ENCODE assay signal across 14 cellular contexts in the genomic region with DNA sequence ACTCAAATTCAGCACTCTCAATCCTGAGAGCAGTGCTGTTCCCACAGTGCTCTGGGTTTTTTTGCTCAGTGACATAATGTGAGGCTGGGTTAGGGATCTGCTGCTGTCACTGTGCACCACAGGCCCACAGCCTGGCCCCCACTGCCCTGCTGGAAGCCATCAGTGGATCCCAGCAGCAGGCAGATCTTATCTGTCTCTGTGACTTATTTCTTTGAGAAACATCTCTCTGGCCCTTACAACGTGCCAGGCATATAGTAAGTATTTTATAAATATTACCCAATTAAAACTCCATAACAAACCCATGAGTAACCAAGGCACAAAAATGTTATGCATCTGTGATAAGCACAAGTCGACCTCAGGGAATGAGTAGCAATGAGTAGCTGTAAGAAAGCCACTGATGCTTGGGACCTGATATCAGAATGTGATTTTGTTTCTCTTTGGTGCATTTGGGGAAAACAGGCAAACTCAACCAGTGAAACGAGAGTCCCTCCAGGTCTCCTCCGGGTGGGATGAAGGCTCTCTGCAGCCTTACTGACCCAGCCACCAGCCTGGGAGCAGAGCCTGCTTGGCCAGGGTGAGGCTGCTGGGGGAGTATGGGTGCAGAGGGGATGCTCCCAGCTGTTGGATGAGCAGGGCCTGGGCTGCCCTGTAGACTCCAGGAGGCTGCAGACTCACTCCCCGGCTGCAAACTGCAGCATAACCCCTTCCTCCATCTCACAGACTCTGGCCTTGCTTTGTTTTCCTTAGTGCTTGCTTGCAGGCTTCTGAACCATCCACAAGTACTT.
DNase-seq lines count a peak whose midpoint lies in the region; ATAC-seq and TF ChIP-seq lines count a peak whose summit lies in the region.
"Had no signal": no experiment of that assay in that cellular context is flagged by ENCODE, and none has a peak within 500 bp of the region (broad histone marks: within the 10 kb centered on the region; RNA-seq: fewer than 3 reads in every experiment).

No MANE protein-coding gene starts in this region.

- H3K4me1 ChIP-seq in adrenal gland (replicated peaks in 1 of 2): peaks cover 3 to 10% of the 10 kb centered on the region in 2 donors
- H3K4me1 ChIP-seq: HAP-1 had no signal

- H3K4me3 Mint-ChIP-seq in stimulated activated effector memory CD8-positive, alpha-beta T cell treated with anti-CD3 and anti-CD28 coated beads, Interleukin-12 subunit alpha, Interleukin-12 subunit beta, amount 100 ng/mL, for 72 hours: no peak overlapping the region
- H3K4me3 Mint-ChIP-seq: T-helper 2 cell treated with Interferon-gamma antibody and Interleukin-4, amounts not matched to agents 5 μg/mL and 100 μg/mL, for 36 hours had no signal

- H3K27ac ChIP-seq in adrenal gland (peak overlapping the region in 2 of 5 donors; percentile 39 to 53), substantia nigra (ENCODE audit: low read depth, low read length, poor library complexity, severe bottlenecking) (no peak overlapping the region)

- TF ChIP-seq POLR2A in adrenal gland (IDR thresholded peaks at IDR 0.05): no peak

- H3K27me3 ChIP-seq in adrenal gland: no peaks in the 10 kb centered on the region

- no peaks in the 10 kb centered on the region for H3K9me3 Mint-ChIP-seq in stimulated activated effector memory CD8-positive, alpha-beta T cell treated with anti-CD3 and anti-CD28 coated beads, Interleukin-12 subunit alpha, Interleukin-12 subunit beta, amount 100 ng/mL, for 72 hours

- DNase-seq in GM04503 (ENCODE audit: low read depth) (peak; percentile 88), SW 1271 (lab: John Stamatoyannopoulos, UW) (peak; percentile 1 to 16), foreskin fibroblast (peak; percentile 75 to 84), adrenal gland (no peak), substantia nigra (lab: John Stamatoyannopoulos, UW) (no peak)
- no peak for DNase-seq in stimulated activated effector memory CD8-positive, alpha-beta T cell treated with anti-CD3 and anti-CD28 coated beads, Interleukin-12 subunit alpha, Interleukin-12 subunit beta, amount 100 ng/mL, for 72 hours (ENCODE audit: low spot score in 2 of 2)
- no peak for DNase-seq in stimulated activated naive CD4-positive, alpha-beta T cell treated with Interleukin-2 at 50 U/mL for 16 hours (lab: John Stamatoyannopoulos, UW)
- DNase-seq: cortex of kidney, hypothalamus, NCI-H1092, NCI-H774 had no signal

- no peaks in the 10 kb centered on the region for H3K9me3 ChIP-seq in adrenal gland (replicated peaks in 1 of 3)
- H3K9me3 ChIP-seq: HAP-1 had no signal

- H3K4me1 Mint-ChIP-seq in stimulated activated effector memory CD8-positive, alpha-beta T cell treated with anti-CD3 and anti-CD28 coated beads, Interleukin-12 subunit alpha, Interleukin-12 subunit beta, amount 100 ng/mL, for 72 hours: no peaks in the 10 kb centered on the region

- WGBS in adrenal gland, 4 donors: 36 to 62% (median 53%) methylated on average over 4 to 5 of the region's 5 CpGs

- H3K36me3 ChIP-seq in adrenal gland (replicated peaks in 1 of 2): no peaks in the 10 kb centered on the region
- H3K36me3 ChIP-seq: HAP-1 had no signal

- no peaks in the 10 kb centered on the region for H3K36me3 Mint-ChIP-seq in stimulated activated effector memory CD8-positive, alpha-beta T cell treated with anti-CD3 and anti-CD28 coated beads, Interleukin-12 subunit alpha, Interleukin-12 subunit beta, amount 100 ng/mL, for 72 hours

- no peak overlapping the region for H3K27ac Mint-ChIP-seq in stimulated activated effector memory CD8-positive, alpha-beta T cell treated with anti-CD3 and anti-CD28 coated beads, Interleukin-12 subunit alpha, Interleukin-12 subunit beta, amount 100 ng/mL, for 72 hours
- H3K27ac Mint-ChIP-seq: T-helper 2 cell treated with Interferon-gamma antibody and Interleukin-4, amounts not matched to agents 5 μg/mL and 100 μg/mL, for 36 hours had no signal

- intact Hi-C loops in adrenal gland (cut with DNase I): no loop called here

- H3K4me3 ChIP-seq in foreskin fibroblast (ENCODE audit: low read depth in 1 of 2, low read length in 2 of 2) (no peak overlapping the region), adrenal gland (no peak overlapping the region)
- H3K4me3 ChIP-seq: HAP-1 had no signal

- no peak for TF ChIP-seq CTCF in foreskin fibroblast (IDR thresholded peaks at IDR 0.05; ENCODE audit: low read depth, low read length)
- TF ChIP-seq CTCF in adrenal gland (IDR thresholded peaks at IDR 0.05): no peak

- ATAC-seq in stimulated activated effector memory CD8-positive, alpha-beta T cell treated with anti-CD3 and anti-CD28 coated beads, Interleukin-12 subunit alpha, Interleukin-12 subunit beta, amount 100 ng/mL, for 72 hours: peak; percentile 37
- no peak for ATAC-seq in HG02885 (IDR thresholded peaks at IDR 0.05; ENCODE audit: poor library complexity, unreplicated experiment)

Comparison
In these comparisons a context has a peak if more than half of its experiments do, and no peak if none do; other contexts are left out.
1. DNase-seq: peak in GM04503 (single experiment), SW 1271 (2 of 2) and foreskin fibroblast (2 of 2); none in stimulated activated effector memory CD8-positive, alpha-beta T cell treated with anti-CD3 and anti-CD28 coated beads, Interleukin-12 subunit alpha, Interleukin-12 subunit beta, amount 100 ng/mL, for 72 hours (0 of 2), adrenal gland (0 of 7), substantia nigra (0 of 49) and stimulated activated naive CD4-positive, alpha-beta T cell treated with Interleukin-2 at 50 U/mL for 16 hours (single experiment).